In genomic region chrX:39261446-39262147, GRCh38 we compare ENCODE assay signal across 2 cellular contexts.
TF ChIP-seq lines count a peak whose summit lies in the region.

No MANE protein-coding gene starts in this region.

TF ChIP-seq in IMR-90, 13 proteins besides CTCF, POLR2A, EP300 and RAD21:
- TF ChIP-seq CEBPB (IDR thresholded peaks at IDR 0.05; ENCODE audit: low read depth, low read length): no peak

TF ChIP-seq in H1, 55 proteins besides CTCF, POLR2A, EP300 and RAD21:
- TF ChIP-seq POLR2AphosphoS5 (IDR thresholded peaks at IDR 0.05; ENCODE audit: low read depth, low read length) (no peak), SIX5 (IDR thresholded peaks at IDR 0.05; ENCODE audit: low read depth, low read length) (no peak)
